Comparison of ENCODE assay signal across 8 cellular contexts in the genomic region with DNA sequence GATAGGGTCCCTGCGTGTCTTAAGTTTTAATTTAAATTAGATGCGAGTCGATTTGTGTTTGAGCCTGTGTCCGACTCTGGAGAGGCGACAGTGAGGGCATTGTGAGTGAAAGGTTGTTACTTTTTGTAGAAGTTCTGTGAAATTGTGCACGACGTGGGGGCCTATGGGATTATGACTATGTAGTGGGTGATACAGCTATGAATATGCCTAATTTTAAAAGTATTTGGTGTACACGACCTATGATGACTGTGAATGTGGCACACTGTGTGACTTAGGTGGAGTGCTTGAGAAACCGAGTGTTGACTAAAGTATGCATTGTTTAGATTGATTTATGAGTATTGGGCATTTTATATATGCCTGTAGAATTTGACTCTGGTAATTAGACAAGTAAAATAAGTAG. TPM values are rescaled to one million over a fixed set of nuclear protein-coding genes. Genes with fewer than 3 reads are reported as not detected.
DNase-seq lines count a peak whose midpoint lies in the region; ATAC-seq and TF ChIP-seq lines count a peak whose summit lies in the region.

No MANE protein-coding gene starts in this region.

- no peak for TF ChIP-seq EP300 in SK-N-SH (IDR thresholded peaks at IDR 0.05; ENCODE audit: borderline replicate concordance in 1 of 2, low read depth in 1 of 2, low read length in 1 of 2)

- peaks cover 76% of the 10 kb centered on the region for H3K36me3 Mint-ChIP-seq in activated CD4-positive, alpha-beta memory T cell treated with anti-CD3 and anti-CD28 coated beads, Interleukin-2, amount 10 ng/mL, durations not matched to agents 7 days and 5 days (ENCODE audit: low read depth)

- H3K9ac ChIP-seq in SK-N-SH (peak overlapping the region; percentile 78), iPS-15b (ENCODE audit: low read depth, low read length) (peak overlapping the region; percentile 98)

- H3K4me2 ChIP-seq in SK-N-SH = peak overlapping the region; percentile 75

- WGBS in SK-N-SH (ENCODE audit: low lambda C conversion rate) = 6% methylated on average over 9 of the region's 9 CpGs

- no peak for TF ChIP-seq RAD21 in SK-N-SH (IDR thresholded peaks at IDR 0.05; ENCODE audit: low read length)

- peaks cover 35% of the 10 kb centered on the region for H3K9me3 Mint-ChIP-seq in activated CD4-positive, alpha-beta memory T cell treated with anti-CD3 and anti-CD28 coated beads, Interleukin-2, amount 10 ng/mL, durations not matched to agents 7 days and 5 days
- H3K9me3 Mint-ChIP-seq in stimulated activated naive CD8-positive, alpha-beta T cell treated with anti-CD3 and anti-CD28 coated beads, Interleukin-15, amount 100 ng/mL, for 72 hours = peaks cover 15 to 19% of the 10 kb centered on the region in 2 donors

- peak overlapping the region; percentile 90 for H2AFZ ChIP-seq in SK-N-SH (ENCODE audit: low read depth)

- H3K27ac ChIP-seq in SK-N-SH (ENCODE audit: low read depth in 2 of 2, low read length in 1 of 2) = peak overlapping the region in 1 of 2 experiments; percentile 16; a peak in 1 of 4 replicates

- POLR2A ChIA-PET in SK-N-SH (lab: Yijun Ruan, JAX) = interaction anchor here (1.5 kb wide), 1 partner anchor 21 kb away, joined by 5 read pairs; the partner anchor contains the start of gene ZNF461
- POLR2A ChIA-PET in activated CD4-positive, alpha-beta memory T cell treated with anti-CD3 and anti-CD28 coated beads, Interleukin-2, amount 10 ng/mL, durations not matched to agents 7 days and 5 days (lab: Charles Lee) = interaction anchor here (1.0 to 3.0 kb wide), 4 partner anchors 21 to 907 kb away, joined by 5 to 12 read pairs (median 6); partner anchors contain the start of genes ZNF345, ZNF382, ZNF461 and ZNF540

- no peaks in the 10 kb centered on the region for H3K27me3 Mint-ChIP-seq in activated CD4-positive, alpha-beta memory T cell treated with anti-CD3 and anti-CD28 coated beads, Interleukin-2, amount 10 ng/mL, durations not matched to agents 7 days and 5 days
- no peaks in the 10 kb centered on the region for H3K27me3 Mint-ChIP-seq in stimulated activated naive CD8-positive, alpha-beta T cell treated with anti-CD3 and anti-CD28 coated beads, Interleukin-15, amount 100 ng/mL, for 72 hours

- H3K9me3 ChIP-seq in SK-N-SH (no peaks in the 10 kb centered on the region; the same call in 1 of the 2 replicates), iPS-15b (ENCODE audit: control insufficient read depth, insufficient read depth, low read length) (no peaks in the 10 kb centered on the region)

- no peaks in the 10 kb centered on the region for H4K20me1 ChIP-seq in SK-N-SH (ENCODE audit: insufficient read depth)

- DNase-seq in SK-N-SH (no peak), iPS-NIHi7 (ENCODE audit: extremely low spot score) (no peak)
- no peak for DNase-seq in activated CD4-positive, alpha-beta memory T cell treated with anti-CD3 and anti-CD28 coated beads, Interleukin-2, amount 10 ng/mL, durations not matched to agents 7 days and 5 days
- DNase-seq in stimulated activated naive CD8-positive, alpha-beta T cell treated with anti-CD3 and anti-CD28 coated beads, Interleukin-15, amount 100 ng/mL, for 72 hours = no peak

- peaks cover 0 to 6% of the 10 kb centered on the region in 2 experiments; a peak in 1 of 4 replicates for H3K4me1 ChIP-seq in SK-N-SH (ENCODE audit: control insufficient read depth in 1 of 2, insufficient read depth in 2 of 2, low read depth in 1 of 2, low read length in 1 of 2)
- H3K4me1 ChIP-seq in iPS-15b (ENCODE audit: control insufficient read depth, insufficient read depth, low read length) = no peaks in the 10 kb centered on the region

- no peaks in the 10 kb centered on the region for H3K27me3 ChIP-seq in SK-N-SH (ENCODE audit: insufficient read depth)
- H3K27me3 ChIP-seq in iPS-15b (ENCODE audit: control insufficient read depth, insufficient read depth, low read length) = no peaks in the 10 kb centered on the region

- H3K4me3 ChIP-seq in SK-N-SH (ENCODE audit: low read depth in 2 of 2, low read length in 1 of 2) (peak overlapping the region; percentile 81 to 90), iPS-15b (ENCODE audit: low read depth, low read length) (peak overlapping the region; percentile 97)

- CTCF ChIA-PET in SK-N-SH (lab: Yijun Ruan, JAX) = no interaction called here
- CTCF ChIA-PET in activated CD4-positive, alpha-beta memory T cell treated with anti-CD3 and anti-CD28 coated beads, Interleukin-2, amount 10 ng/mL, durations not matched to agents 7 days and 5 days (lab: Charles Lee) = no interaction called here

- H3K9me2 ChIP-seq in SK-N-SH = no peaks in the 10 kb centered on the region

- H3K4me1 Mint-ChIP-seq in activated CD4-positive, alpha-beta memory T cell treated with anti-CD3 and anti-CD28 coated beads, Interleukin-2, amount 10 ng/mL, durations not matched to agents 7 days and 5 days = peaks cover 34% of the 10 kb centered on the region
- H3K4me1 Mint-ChIP-seq in stimulated activated naive CD8-positive, alpha-beta T cell treated with anti-CD3 and anti-CD28 coated beads, Interleukin-15, amount 100 ng/mL, for 72 hours = peaks cover 28% of the 10 kb centered on the region

- ATAC-seq in SK-N-SH treated with all-trans-retinoic acid at 6 μM for 48 hours (no peak), HG02870 (IDR thresholded peaks at IDR 0.05; ENCODE audit: unreplicated experiment) (no peak), HG03571 (IDR thresholded peaks at IDR 0.05; ENCODE audit: unreplicated experiment) (no peak)
- ATAC-seq in stimulated activated naive CD8-positive, alpha-beta T cell treated with anti-CD3 and anti-CD28 coated beads, Interleukin-15, amount 100 ng/mL, for 72 hours = no peak

- H3K79me2 ChIP-seq in SK-N-SH (ENCODE audit: insufficient read depth) = peaks cover 61% of the 10 kb centered on the region

- H3K36me3 ChIP-seq in SK-N-SH (replicated peaks in 1 of 2; ENCODE audit: control insufficient read depth in 1 of 2, insufficient read depth in 2 of 2, low read length in 1 of 2) (peaks cover 33 to 43% of the 10 kb centered on the region in 2 experiments), iPS-15b (ENCODE audit: control insufficient read depth, insufficient read depth, low read length) (peaks cover 30% of the 10 kb centered on the region)

- peak overlapping the region; percentile 87 for H3K27ac Mint-ChIP-seq in activated CD4-positive, alpha-beta memory T cell treated with anti-CD3 and anti-CD28 coated beads, Interleukin-2, amount 10 ng/mL, durations not matched to agents 7 days and 5 days
- H3K27ac Mint-ChIP-seq in stimulated activated naive CD8-positive, alpha-beta T cell treated with anti-CD3 and anti-CD28 coated beads, Interleukin-15, amount 100 ng/mL, for 72 hours = peak overlapping the region; percentile 95 to 97

- TF ChIP-seq CTCF in SK-N-SH (IDR thresholded peaks at IDR 0.05) = no peak

- peak overlapping the region; percentile 97 for H3K4me3 Mint-ChIP-seq in activated CD4-positive, alpha-beta memory T cell treated with anti-CD3 and anti-CD28 coated beads, Interleukin-2, amount 10 ng/mL, durations not matched to agents 7 days and 5 days
- H3K4me3 Mint-ChIP-seq in stimulated activated naive CD8-positive, alpha-beta T cell treated with anti-CD3 and anti-CD28 coated beads, Interleukin-15, amount 100 ng/mL, for 72 hours = peak overlapping the region; percentile 95 to 98

- H3F3A ChIP-seq in SK-N-SH (replicated peaks; ENCODE audit: insufficient read depth) = no peaks in the 10 kb centered on the region

TF ChIP-seq in SK-N-SH, 30 proteins besides CTCF, POLR2A, EP300 and RAD21 (continues in another document):
- TF ChIP-seq PBX3 (IDR thresholded peaks at IDR 0.05) = no peak
- TF ChIP-seq, protein P1, sequence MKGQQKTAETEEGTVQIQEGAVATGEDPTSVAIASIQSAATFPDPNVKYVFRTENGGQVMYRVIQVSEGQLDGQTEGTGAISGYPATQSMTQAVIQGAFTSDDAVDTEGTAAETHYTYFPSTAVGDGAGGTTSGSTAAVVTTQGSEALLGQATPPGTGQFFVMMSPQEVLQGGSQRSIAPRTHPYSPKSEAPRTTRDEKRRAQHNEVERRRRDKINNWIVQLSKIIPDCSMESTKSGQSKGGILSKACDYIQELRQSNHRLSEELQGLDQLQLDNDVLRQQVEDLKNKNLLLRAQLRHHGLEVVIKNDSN (IDR thresholded peaks at IDR 0.05; ENCODE audit: borderline replicate concordance, low read depth) = no peak

TF ChIP-seq in SK-N-SH treated with all-trans-retinoic acid at 6 μM for 48 hours, 23 proteins besides CTCF, POLR2A, EP300 and RAD21 (continues in another document):
- TF ChIP-seq, protein P2, sequence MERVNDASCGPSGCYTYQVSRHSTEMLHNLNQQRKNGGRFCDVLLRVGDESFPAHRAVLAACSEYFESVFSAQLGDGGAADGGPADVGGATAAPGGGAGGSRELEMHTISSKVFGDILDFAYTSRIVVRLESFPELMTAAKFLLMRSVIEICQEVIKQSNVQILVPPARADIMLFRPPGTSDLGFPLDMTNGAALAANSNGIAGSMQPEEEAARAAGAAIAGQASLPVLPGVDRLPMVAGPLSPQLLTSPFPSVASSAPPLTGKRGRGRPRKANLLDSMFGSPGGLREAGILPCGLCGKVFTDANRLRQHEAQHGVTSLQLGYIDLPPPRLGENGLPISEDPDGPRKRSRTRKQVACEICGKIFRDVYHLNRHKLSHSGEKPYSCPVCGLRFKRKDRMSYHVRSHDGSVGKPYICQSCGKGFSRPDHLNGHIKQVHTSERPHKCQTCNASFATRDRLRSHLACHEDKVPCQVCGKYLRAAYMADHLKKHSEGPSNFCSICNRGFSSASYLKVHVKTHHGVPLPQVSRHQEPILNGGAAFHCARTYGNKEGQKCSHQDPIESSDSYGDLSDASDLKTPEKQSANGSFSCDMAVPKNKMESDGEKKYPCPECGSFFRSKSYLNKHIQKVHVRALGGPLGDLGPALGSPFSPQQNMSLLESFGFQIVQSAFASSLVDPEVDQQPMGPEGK (CRISPR knock-in tag; IDR thresholded peaks at IDR 0.05; ENCODE audit: borderline replicate concordance) = no peak
- TF ChIP-seq ZFP30 (CRISPR knock-in tag; IDR thresholded peaks at IDR 0.05) = no peak

RNA-seq across cellular contexts. Expression of gene ZNF567, which starts 0.6 kb away (rescaled TPM):
- 4.1 and 4.5 TPM in 2 replicates for polyA plus RNA-seq in SK-N-SH (2012; rRNA removed)
- polyA plus RNA-seq in SK-N-SH (2012; cell fraction: cytosol; rRNA removed) = 3.9 and 4.8 TPM in 2 replicates
- 3.4 and 8.4 TPM in 2 replicates for polyA plus RNA-seq in SK-N-SH (2012; cell fraction: nucleus; rRNA removed)
- 10 to 100 TPM in 1 of 2 experiments, 1 to 10 TPM in 1; 9.8 to 11.2 TPM for total RNA-seq in activated CD4-positive, alpha-beta memory T cell treated with anti-CD3 and anti-CD28 coated beads, Interleukin-2, amount 10 ng/mL, durations not matched to agents 7 days and 5 days

RNA-seq across cellular contexts. Expression of gene ZNF461, which starts 21.4 kb away (rescaled TPM):
- polyA plus RNA-seq in SK-N-SH (2012; rRNA removed) = 2.8 and 5.1 TPM in 2 replicates
- 2.8 and 3.5 TPM in 2 replicates for polyA plus RNA-seq in SK-N-SH (2012; cell fraction: cytosol; rRNA removed)
- polyA plus RNA-seq in SK-N-SH (2012; cell fraction: nucleus; rRNA removed) = 7.9 and 15.2 TPM in 2 replicates
- total RNA-seq in activated CD4-positive, alpha-beta memory T cell treated with anti-CD3 and anti-CD28 coated beads, Interleukin-2, amount 10 ng/mL, durations not matched to agents 7 days and 5 days = 1 to 10 TPM; 8.4 to 8.9 TPM
